In genomic region chr1:175394739-175395138, GRCh38 we compare ENCODE assay signal across 26 cellular contexts.
A peak's percentile ranks its signal among the peaks of the same experiment; 100 is the strongest.
DNase-seq lines count a peak whose midpoint lies in the region; ATAC-seq and TF ChIP-seq lines count a peak whose summit lies in the region.
"Had no signal": no experiment of that assay in that cellular context is flagged by ENCODE, and none has a peak within 500 bp of the region (broad histone marks: within the 10 kb centered on the region; RNA-seq: fewer than 3 reads in every experiment).

No MANE protein-coding gene starts in this region.

- ATAC-seq in HG03520 (IDR thresholded peaks at IDR 0.05; ENCODE audit: unreplicated experiment) = no peak
- ATAC-seq: activated CD8-positive, alpha-beta T cell treated with anti-CD3 and anti-CD28 coated beads for 36 hours had no signal

- peak overlapping the region; percentile 14; the same call in 1 of the 2 replicates for H3K9ac ChIP-seq in OCI-LY3 (ENCODE audit: low read length)
- H3K9ac ChIP-seq: GM23248 had no signal

- no peaks in the 10 kb centered on the region for H3K36me3 ChIP-seq in OCI-LY3 (replicated peaks; ENCODE audit: low read depth, low read length)
- H3K36me3 ChIP-seq: adrenal gland, neutrophil, spleen, tibial artery had no signal

- DNase-seq in NCI-H1417 (lab: John Stamatoyannopoulos, UW) (peak; percentile 13 to 89 (median 69)), NCI-H1417 treated with DMSO at 0.1 percent for 48 hours (lab: John Stamatoyannopoulos, UW) (no peak), M059J (ENCODE audit: low read depth) (peak; percentile 3), kidney tubule cell (ENCODE audit: low spot score) (peak; percentile 27), T-helper 9 cell (no peak), GM19238 (ENCODE audit: insufficient read length, low spot score) (no peak)
- DNase-seq: activated CD4-positive, CD25-positive, alpha-beta regulatory T cell; activated CD8-positive, alpha-beta T cell treated with anti-CD3 and anti-CD28 coated beads for 36 hours; activated gamma-delta T cell treated with Interleukin-2 at 50 U/mL for 16 hours; activated T-cell treated with anti-CD3 and anti-CD28 coated beads for 4 hours; adrenal gland; CD8-positive, alpha-beta memory T cell; cortex of kidney; DND-41; endodermal cell; GM23248; Karpas-422; NCI-H510A treated with DMSO at 0.1 percent for 48 hours; OCI-M1; spleen; stimulated activated CD4-positive, alpha-beta T cell treated with anti-CD3 and anti-CD28 coated beads, Interleukin-4, amount 100 ng/mL, for 24 hours; stimulated activated naive CD4-positive, alpha-beta T cell treated with Interleukin-2 at 50 U/mL for 16 hours; tibial artery had no signal

- peaks cover 42% of the 10 kb centered on the region for H3K4me1 ChIP-seq in OCI-LY3 (ENCODE audit: low read length)
- H3K4me1 ChIP-seq: adrenal gland, spleen had no signal

- no peaks in the 10 kb centered on the region for H4K20me1 ChIP-seq in OCI-LY3 (ENCODE audit: insufficient read depth, low read length)

- no peaks in the 10 kb centered on the region for H3K79me2 ChIP-seq in OCI-LY3 (ENCODE audit: low read length)

- H3K27me3 ChIP-seq in OCI-LY3 (ENCODE audit: low read depth, low read length) = no peaks in the 10 kb centered on the region
- H3K27me3 ChIP-seq: adrenal gland, spleen, tibial artery had no signal

- no peaks in the 10 kb centered on the region for H3K9me3 ChIP-seq in OCI-LY3 (ENCODE audit: insufficient read depth, low read length)
- H3K9me3 ChIP-seq: adrenal gland, neutrophil, spleen, tibial artery had no signal

- no peak for TF ChIP-seq CTCF in OCI-LY3 (IDR thresholded peaks at IDR 0.05; ENCODE audit: low read depth, low read length)

- H3K4me2 ChIP-seq in OCI-LY3 (ENCODE audit: low read length) = peak overlapping the region; percentile 76

- H3K4me3 ChIP-seq in OCI-LY3 (ENCODE audit: low read length) = peak overlapping the region; percentile 43; the same call in 1 of the 2 replicates
- H3K4me3 ChIP-seq: adrenal gland, GM23248, spleen, tibial artery had no signal

- H3K27ac ChIP-seq in OCI-LY3 (ENCODE audit: low read length) = peak overlapping the region; percentile 26; the same call in 1 of the 2 replicates
- H3K27ac ChIP-seq: adrenal gland, GM23248, neutrophil, spleen, tibial artery had no signal

- H2AFZ ChIP-seq in OCI-LY3 (ENCODE audit: low read depth, low read length) = no peak overlapping the region
- H2AFZ ChIP-seq: GM23248 had no signal

Comparison
In these comparisons a context has a peak if more than half of its experiments do, and no peak if none do; other contexts are left out.
1. DNase-seq: peak in NCI-H1417 (3 of 3), M059J (single experiment) and kidney tubule cell (single experiment); none in NCI-H1417 treated with DMSO at 0.1 percent for 48 hours (single experiment), T-helper 9 cell (single experiment) and GM19238 (single experiment).